ENCODE assay signal across 1 cellular context in the genomic region with DNA sequence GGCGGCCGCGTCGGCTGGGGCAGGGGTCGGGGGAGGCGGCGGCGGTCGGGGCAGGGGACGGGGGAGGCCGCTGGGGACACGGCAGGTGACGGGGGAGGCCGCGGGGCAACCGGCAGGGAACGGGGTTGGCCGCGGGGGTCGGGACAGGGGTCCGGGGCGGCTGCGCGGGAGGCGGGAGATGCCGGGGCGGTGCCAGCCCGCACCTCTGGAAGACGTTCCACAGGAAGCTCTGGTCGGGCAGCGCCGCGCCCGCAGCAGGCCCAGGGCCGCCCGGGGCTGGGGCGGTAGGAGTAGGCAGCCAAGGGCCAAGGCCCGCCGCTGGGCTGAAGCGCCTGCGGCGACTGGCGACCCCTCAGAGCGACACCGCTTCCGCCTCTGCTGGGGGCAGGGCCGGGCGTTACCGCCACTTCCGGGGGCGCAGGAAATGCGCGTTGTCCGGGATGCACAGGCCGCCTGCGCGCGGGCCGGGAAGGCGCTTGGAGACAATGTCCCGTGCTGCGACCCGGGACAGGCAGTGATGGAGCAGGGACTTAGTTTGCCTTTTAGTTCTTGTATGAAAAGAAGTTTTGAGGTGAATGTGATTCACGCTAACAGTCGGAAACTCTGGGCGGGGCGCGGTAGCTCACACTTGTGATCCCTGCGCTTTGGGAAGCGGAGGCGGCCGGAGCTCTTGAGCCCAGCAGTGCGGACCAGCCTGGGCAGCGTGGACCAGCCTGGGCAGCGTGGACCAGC.
TF ChIP-seq lines count a peak whose summit lies in the region.

No MANE protein-coding gene starts in this region.

TF ChIP-seq in K562, 482 proteins besides CTCF, POLR2A, EP300 and RAD21 (continued from another document):
- TF ChIP-seq, protein P1, sequence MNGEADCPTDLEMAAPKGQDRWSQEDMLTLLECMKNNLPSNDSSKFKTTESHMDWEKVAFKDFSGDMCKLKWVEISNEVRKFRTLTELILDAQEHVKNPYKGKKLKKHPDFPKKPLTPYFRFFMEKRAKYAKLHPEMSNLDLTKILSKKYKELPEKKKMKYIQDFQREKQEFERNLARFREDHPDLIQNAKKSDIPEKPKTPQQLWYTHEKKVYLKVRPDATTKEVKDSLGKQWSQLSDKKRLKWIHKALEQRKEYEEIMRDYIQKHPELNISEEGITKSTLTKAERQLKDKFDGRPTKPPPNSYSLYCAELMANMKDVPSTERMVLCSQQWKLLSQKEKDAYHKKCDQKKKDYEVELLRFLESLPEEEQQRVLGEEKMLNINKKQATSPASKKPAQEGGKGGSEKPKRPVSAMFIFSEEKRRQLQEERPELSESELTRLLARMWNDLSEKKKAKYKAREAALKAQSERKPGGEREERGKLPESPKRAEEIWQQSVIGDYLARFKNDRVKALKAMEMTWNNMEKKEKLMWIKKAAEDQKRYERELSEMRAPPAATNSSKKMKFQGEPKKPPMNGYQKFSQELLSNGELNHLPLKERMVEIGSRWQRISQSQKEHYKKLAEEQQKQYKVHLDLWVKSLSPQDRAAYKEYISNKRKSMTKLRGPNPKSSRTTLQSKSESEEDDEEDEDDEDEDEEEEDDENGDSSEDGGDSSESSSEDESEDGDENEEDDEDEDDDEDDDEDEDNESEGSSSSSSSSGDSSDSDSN (IDR thresholded peaks at IDR 0.05; ENCODE audit: borderline replicate concordance in 1 of 2, low read depth in 2 of 2, low read length in 2 of 2) = peak; percentile 83 to 84; a peak in 2 of 4 replicates
- TF ChIP-seq NR4A1 (CRISPR knock-in tag; IDR thresholded peaks at IDR 0.05) (0 out of 2 replicates have a peak, but pooled peaks have one; percentile 22), NR4A1 (tag; IDR thresholded peaks at IDR 0.05) (no peak), ZZZ3 (IDR thresholded peaks at IDR 0.05) (no peak), E2F3 (CRISPR knock-in tag; IDR thresholded peaks at IDR 0.05) (peak; percentile 64; the same call in 1 of the 2 replicates), SPI1 (IDR thresholded peaks at IDR 0.05; ENCODE audit: borderline replicate concordance, low read depth, low read length) (peak; percentile 27; the same call in 1 of the 2 replicates), NRF1 (conservative IDR thresholded peaks at IDR 0.05 in 1 of 2, IDR thresholded peaks at IDR 0.05 in 1 of 2) (peak; percentile 88 to 91), ETV5 (CRISPR knock-in tag; IDR thresholded peaks at IDR 0.05; ENCODE audit: low read depth) (peak; percentile 96), FOXK2 (conservative IDR thresholded peaks at IDR 0.05 in 1 of 2, IDR thresholded peaks at IDR 0.05 in 1 of 2; ENCODE audit: low read depth in 2 of 2) (0 out of 4 replicates have a peak, but pooled peaks have one; percentile 30 to 35)
- TF ChIP-seq, protein P2, sequence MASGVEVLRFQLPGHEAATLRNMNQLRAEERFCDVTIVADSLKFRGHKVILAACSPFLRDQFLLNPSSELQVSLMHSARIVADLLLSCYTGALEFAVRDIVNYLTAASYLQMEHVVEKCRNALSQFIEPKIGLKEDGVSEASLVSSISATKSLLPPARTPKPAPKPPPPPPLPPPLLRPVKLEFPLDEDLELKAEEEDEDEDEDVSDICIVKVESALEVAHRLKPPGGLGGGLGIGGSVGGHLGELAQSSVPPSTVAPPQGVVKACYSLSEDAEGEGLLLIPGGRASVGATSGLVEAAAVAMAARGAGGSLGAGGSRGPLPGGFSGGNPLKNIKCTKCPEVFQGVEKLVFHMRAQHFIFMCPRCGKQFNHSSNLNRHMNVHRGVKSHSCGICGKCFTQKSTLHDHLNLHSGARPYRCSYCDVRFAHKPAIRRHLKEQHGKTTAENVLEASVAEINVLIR (CRISPR knock-in tag; IDR thresholded peaks at IDR 0.05) = peak; percentile 87
- TF ChIP-seq, protein P3, sequence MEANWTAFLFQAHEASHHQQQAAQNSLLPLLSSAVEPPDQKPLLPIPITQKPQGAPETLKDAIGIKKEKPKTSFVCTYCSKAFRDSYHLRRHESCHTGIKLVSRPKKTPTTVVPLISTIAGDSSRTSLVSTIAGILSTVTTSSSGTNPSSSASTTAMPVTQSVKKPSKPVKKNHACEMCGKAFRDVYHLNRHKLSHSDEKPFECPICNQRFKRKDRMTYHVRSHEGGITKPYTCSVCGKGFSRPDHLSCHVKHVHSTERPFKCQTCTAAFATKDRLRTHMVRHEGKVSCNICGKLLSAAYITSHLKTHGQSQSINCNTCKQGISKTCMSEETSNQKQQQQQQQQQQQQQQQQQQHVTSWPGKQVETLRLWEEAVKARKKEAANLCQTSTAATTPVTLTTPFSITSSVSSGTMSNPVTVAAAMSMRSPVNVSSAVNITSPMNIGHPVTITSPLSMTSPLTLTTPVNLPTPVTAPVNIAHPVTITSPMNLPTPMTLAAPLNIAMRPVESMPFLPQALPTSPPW (CRISPR knock-in tag; IDR thresholded peaks at IDR 0.05) = peak; percentile 86
- TF ChIP-seq, protein P4, sequence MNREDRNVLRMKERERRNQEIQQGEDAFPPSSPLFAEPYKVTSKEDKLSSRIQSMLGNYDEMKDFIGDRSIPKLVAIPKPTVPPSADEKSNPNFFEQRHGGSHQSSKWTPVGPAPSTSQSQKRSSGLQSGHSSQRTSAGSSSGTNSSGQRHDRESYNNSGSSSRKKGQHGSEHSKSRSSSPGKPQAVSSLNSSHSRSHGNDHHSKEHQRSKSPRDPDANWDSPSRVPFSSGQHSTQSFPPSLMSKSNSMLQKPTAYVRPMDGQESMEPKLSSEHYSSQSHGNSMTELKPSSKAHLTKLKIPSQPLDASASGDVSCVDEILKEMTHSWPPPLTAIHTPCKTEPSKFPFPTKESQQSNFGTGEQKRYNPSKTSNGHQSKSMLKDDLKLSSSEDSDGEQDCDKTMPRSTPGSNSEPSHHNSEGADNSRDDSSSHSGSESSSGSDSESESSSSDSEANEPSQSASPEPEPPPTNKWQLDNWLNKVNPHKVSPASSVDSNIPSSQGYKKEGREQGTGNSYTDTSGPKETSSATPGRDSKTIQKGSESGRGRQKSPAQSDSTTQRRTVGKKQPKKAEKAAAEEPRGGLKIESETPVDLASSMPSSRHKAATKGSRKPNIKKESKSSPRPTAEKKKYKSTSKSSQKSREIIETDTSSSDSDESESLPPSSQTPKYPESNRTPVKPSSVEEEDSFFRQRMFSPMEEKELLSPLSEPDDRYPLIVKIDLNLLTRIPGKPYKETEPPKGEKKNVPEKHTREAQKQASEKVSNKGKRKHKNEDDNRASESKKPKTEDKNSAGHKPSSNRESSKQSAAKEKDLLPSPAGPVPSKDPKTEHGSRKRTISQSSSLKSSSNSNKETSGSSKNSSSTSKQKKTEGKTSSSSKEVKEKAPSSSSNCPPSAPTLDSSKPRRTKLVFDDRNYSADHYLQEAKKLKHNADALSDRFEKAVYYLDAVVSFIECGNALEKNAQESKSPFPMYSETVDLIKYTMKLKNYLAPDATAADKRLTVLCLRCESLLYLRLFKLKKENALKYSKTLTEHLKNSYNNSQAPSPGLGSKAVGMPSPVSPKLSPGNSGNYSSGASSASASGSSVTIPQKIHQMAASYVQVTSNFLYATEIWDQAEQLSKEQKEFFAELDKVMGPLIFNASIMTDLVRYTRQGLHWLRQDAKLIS (CRISPR knock-in tag; IDR thresholded peaks at IDR 0.05) = no peak
- TF ChIP-seq, protein P5, sequence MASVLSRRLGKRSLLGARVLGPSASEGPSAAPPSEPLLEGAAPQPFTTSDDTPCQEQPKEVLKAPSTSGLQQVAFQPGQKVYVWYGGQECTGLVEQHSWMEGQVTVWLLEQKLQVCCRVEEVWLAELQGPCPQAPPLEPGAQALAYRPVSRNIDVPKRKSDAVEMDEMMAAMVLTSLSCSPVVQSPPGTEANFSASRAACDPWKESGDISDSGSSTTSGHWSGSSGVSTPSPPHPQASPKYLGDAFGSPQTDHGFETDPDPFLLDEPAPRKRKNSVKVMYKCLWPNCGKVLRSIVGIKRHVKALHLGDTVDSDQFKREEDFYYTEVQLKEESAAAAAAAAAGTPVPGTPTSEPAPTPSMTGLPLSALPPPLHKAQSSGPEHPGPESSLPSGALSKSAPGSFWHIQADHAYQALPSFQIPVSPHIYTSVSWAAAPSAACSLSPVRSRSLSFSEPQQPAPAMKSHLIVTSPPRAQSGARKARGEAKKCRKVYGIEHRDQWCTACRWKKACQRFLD (CRISPR knock-in tag; IDR thresholded peaks at IDR 0.05) = 0 out of 2 replicates have a peak, but pooled peaks have one; percentile 31
- TF ChIP-seq, protein P6, sequence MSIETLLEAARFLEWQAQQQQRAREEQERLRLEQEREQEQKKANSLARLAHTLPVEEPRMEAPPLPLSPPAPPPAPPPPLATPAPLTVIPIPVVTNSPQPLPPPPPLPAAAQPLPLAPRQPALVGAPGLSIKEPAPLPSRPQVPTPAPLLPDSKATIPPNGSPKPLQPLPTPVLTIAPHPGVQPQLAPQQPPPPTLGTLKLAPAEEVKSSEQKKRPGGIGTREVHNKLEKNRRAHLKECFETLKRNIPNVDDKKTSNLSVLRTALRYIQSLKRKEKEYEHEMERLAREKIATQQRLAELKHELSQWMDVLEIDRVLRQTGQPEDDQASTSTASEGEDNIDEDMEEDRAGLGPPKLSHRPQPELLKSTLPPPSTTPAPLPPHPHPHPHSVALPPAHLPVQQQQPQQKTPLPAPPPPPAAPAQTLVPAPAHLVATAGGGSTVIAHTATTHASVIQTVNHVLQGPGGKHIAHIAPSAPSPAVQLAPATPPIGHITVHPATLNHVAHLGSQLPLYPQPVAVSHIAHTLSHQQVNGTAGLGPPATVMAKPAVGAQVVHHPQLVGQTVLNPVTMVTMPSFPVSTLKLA (conservative IDR thresholded peaks at IDR 0.05) = peak; percentile 58 to 77
